ENCODE assay signal across 24 cellular contexts in genomic region chr11:104663190-104664140, GRCh38.
DNase-seq lines count a peak whose midpoint lies in the region; ATAC-seq and TF ChIP-seq lines count a peak whose summit lies in the region.
"Had no signal": no experiment of that assay in that cellular context is flagged by ENCODE, and none has a peak within 500 bp of the region (broad histone marks: within the 10 kb centered on the region; RNA-seq: fewer than 3 reads in every experiment).

No MANE protein-coding gene starts in this region.

- DNase-seq in HK-2 (ENCODE audit: unreplicated experiment), result peak; percentile 9
- peak; percentile 12 for DNase-seq in RPMI7951 (ENCODE audit: low read depth)
- peak; percentile 35 for DNase-seq in epithelial cell of proximal tubule (ENCODE audit: low read depth)
- peak; percentile 88 for DNase-seq in renal cortical epithelial cell (ENCODE audit: low read depth)
- DNase-seq in DMS53 (lab: John Stamatoyannopoulos, UW), result no peak
- DNase-seq: activated CD4-positive, alpha-beta T cell treated with anti-CD3 and anti-CD28 coated beads, Interleukin-2, amount 50 U/mL, for 48 hours; activated gamma-delta T cell; AML-193; cerebellar nuclear complex; heart left ventricle; HFFc6; immature natural killer cell; lower lobe of right lung; MV-4-11; NCI-H187 treated with DMSO at 0.1 percent for 48 hours; NCI-H2227 treated with DMSO at 0.1 percent for 48 hours; spleen; stimulated activated CD4-positive, alpha-beta T cell treated with anti-CD3 and anti-CD28 coated beads, Interleukin-4, amount 100 ng/mL, for 24 hours; stomach had no signal

- ATAC-seq in GM21619 (IDR thresholded peaks at IDR 0.05; ENCODE audit: unreplicated experiment) (no peak), GM19395 (IDR thresholded peaks at IDR 0.05; ENCODE audit: unreplicated experiment) (no peak)
- ATAC-seq: heart left ventricle, lower lobe of right lung, Panc1, WTC11 had no signal

- TF ChIP-seq CTCF in epithelial cell of proximal tubule (conservative IDR thresholded peaks at IDR 0.05; ENCODE audit: low read depth, low read length), result no peak

- no peak overlapping the region for H3K4me3 ChIP-seq in epithelial cell of proximal tubule (ENCODE audit: low read depth, low read length)
- H3K4me3 ChIP-seq: esophagus muscularis mucosa, heart left ventricle, lower lobe of right lung, spleen, stomach had no signal
